ENCODE assay signal across 15 cellular contexts in the genomic region with DNA sequence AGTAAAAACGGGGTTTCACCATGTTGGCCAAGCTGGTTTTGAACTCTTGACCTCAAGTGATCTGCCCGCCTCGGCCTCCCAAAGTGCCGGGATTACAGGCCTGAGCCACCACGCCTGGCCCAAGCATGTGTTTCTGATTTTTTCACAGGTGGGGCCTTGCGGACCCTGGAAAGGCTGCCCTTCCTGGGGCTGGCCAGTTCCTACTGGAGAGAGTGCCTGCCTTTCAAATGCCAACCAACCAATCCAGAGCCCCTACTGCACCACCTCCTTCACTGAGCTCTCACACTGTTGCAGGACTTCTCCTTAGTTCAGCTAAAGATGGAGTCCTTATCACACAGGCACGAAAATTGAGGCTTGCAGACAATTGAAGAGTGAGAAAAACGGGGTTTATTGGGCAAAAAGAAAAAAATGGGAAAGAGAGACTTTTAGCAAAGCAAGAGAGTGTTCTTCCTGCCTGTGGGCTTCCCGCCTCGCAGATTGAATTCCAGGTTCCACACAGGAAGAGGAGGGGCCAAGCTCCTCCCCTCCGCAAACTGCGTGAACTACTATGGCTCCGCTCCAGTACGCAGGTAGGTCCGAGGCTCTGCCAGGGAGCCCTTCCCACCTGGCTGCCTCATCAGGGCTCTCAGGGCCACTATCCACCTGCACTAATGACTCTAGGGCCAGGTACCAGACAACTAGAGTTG. TPM values are rescaled to one million over a fixed set of nuclear protein-coding genes. Genes with fewer than 3 reads are reported as not detected.
A peak's percentile ranks its signal among the peaks of the same experiment; 100 is the strongest.
DNase-seq lines count a peak whose midpoint lies in the region; ATAC-seq and TF ChIP-seq lines count a peak whose summit lies in the region.
"Had no signal": no experiment of that assay in that cellular context is flagged by ENCODE, and none has a peak within 500 bp of the region (broad histone marks: within the 10 kb centered on the region; RNA-seq: fewer than 3 reads in every experiment).

No MANE protein-coding gene starts in this region.

- no peak overlapping the region for H3K4me3 Mint-ChIP-seq in endodermal cell
- H3K4me3 Mint-ChIP-seq: CD4-positive, CD25-positive, alpha-beta regulatory T cell had no signal

- H3K27ac ChIP-seq in endodermal cell (ENCODE audit: low read depth, low read length) (no peak overlapping the region), sigmoid colon (no peak overlapping the region)
- H3K27ac ChIP-seq: KMS-11 had no signal

- H3K27me3 Mint-ChIP-seq in endodermal cell (ENCODE audit: insufficient read depth) = peaks cover 4% of the 10 kb centered on the region

- TF ChIP-seq CTCF in endodermal cell (conservative IDR thresholded peaks at IDR 0.05) (no peak), sigmoid colon (IDR thresholded peaks at IDR 0.05) (no peak)

- ATAC-seq in HG03175 (IDR thresholded peaks at IDR 0.05; ENCODE audit: unreplicated experiment) = no peak

- H3K4me3 ChIP-seq in endodermal cell (ENCODE audit: low read length) = no peak overlapping the region
- no peak overlapping the region for H3K4me3 ChIP-seq in sigmoid colon
- H3K4me3 ChIP-seq: MG63 had no signal

- no peak overlapping the region for H3K27ac Mint-ChIP-seq in endodermal cell
- H3K27ac Mint-ChIP-seq: CD4-positive, CD25-positive, alpha-beta regulatory T cell had no signal

- H3K27me3 ChIP-seq in endodermal cell (ENCODE audit: control insufficient read depth, insufficient read depth, low read length, poor library complexity, severe bottlenecking) = no peaks in the 10 kb centered on the region
- no peaks in the 10 kb centered on the region for H3K27me3 ChIP-seq in sigmoid colon
- H3K27me3 ChIP-seq: MG63 had no signal

- intact Hi-C loops in sigmoid colon (cut with DNase I) = no loop called here

- 88 to 94% methylated on average over 12 to 15 of the region's 15 CpGs for WGBS in endodermal cell (ENCODE audit: insufficient coverage in 1 of 2, insufficient read length in 1 of 2), 2 experiments
- WGBS in sigmoid colon, 2 donors = 92 to 95% methylated on average over 15 of the region's 15 CpGs

- H3K36me3 Mint-ChIP-seq in endodermal cell (ENCODE audit: low read depth) = no peaks in the 10 kb centered on the region

- H3K9me3 ChIP-seq in ES-I3 (ENCODE audit: control insufficient read depth, insufficient read depth, low read length) (peaks cover 3% of the 10 kb centered on the region; the same call in 1 of the 2 replicates), endodermal cell (ENCODE audit: control insufficient read depth, low read length) (no peaks in the 10 kb centered on the region), sigmoid colon (no peaks in the 10 kb centered on the region)

- TF ChIP-seq EP300 in sigmoid colon (IDR thresholded peaks at IDR 0.05) = no peak

- H3K9ac ChIP-seq in ES-I3 (ENCODE audit: low read depth, low read length) (peak overlapping the region; percentile 18; the same call in 1 of the 2 replicates), endodermal cell (ENCODE audit: extremely low read depth, low read length, poor library complexity, severe bottlenecking) (no peak overlapping the region)
- H3K9ac ChIP-seq: KMS-11 had no signal

- H3K4me1 ChIP-seq in ES-I3 (ENCODE audit: insufficient read depth, low read length) (no peaks in the 10 kb centered on the region), endodermal cell (ENCODE audit: control insufficient read depth, insufficient read depth, low read length) (no peaks in the 10 kb centered on the region), sigmoid colon (no peaks in the 10 kb centered on the region)

- H3K9me3 Mint-ChIP-seq in endodermal cell = no peaks in the 10 kb centered on the region
- H3K9me3 Mint-ChIP-seq: CD4-positive, CD25-positive, alpha-beta regulatory T cell had no signal

- peaks cover 4% of the 10 kb centered on the region for H3K4me1 Mint-ChIP-seq in endodermal cell

- H3K36me3 ChIP-seq in ES-I3 (ENCODE audit: insufficient read depth, low read length) (no peaks in the 10 kb centered on the region), endodermal cell (ENCODE audit: control insufficient read depth, insufficient read depth, low read length) (no peaks in the 10 kb centered on the region), sigmoid colon (no peaks in the 10 kb centered on the region)
- H3K36me3 ChIP-seq: MG63 had no signal

- no peak for TF ChIP-seq POLR2A in sigmoid colon (IDR thresholded peaks at IDR 0.05)

- DNase-seq in NCI-H2029 (lab: John Stamatoyannopoulos, UW) (peak; percentile 94), endodermal cell (peak; percentile 52), sigmoid colon (peak; percentile 38), cortex of kidney (lab: John Stamatoyannopoulos, UW) (no peak)
- DNase-seq in central memory CD4-positive, alpha-beta T cell = no peak
- DNase-seq: CD4-positive, CD25-positive, alpha-beta regulatory T cell; MG63; NCI-H1105; NCI-H1694 treated with DMSO at 0.1 percent for 48 hours; NCI-H446; NCI-H774; SIG-M5 had no signal

RNA-seq across cellular contexts. Expression of a gene that starts 8.3 kb away (rescaled TPM):
- total RNA-seq in endodermal cell (10 to 100 TPM; 10.4 to 20.5 TPM), sigmoid colon (10 to 100 TPM in 3 of 4 donors, 1 to 10 TPM in 1; 8.1 to 21.3 (median 11.4) TPM)
- polyA plus RNA-seq in endodermal cell (2013, experiment 1 of 2) = 34.9 TPM
- polyA plus RNA-seq in endodermal cell (2013, experiment 2 of 2) = 26.8 TPM
- 100 to 1,000 TPM in 2 of 3 donors, 10 to 100 TPM in 1; 85.8 to 261 (median 169) TPM for polyA plus RNA-seq in sigmoid colon

RNA-seq across cellular contexts. Expression of a gene that starts 37.5 kb away (rescaled TPM):
- 100 to 1,000 TPM; 149 to 150 TPM for total RNA-seq in endodermal cell
- 146 TPM for polyA plus RNA-seq in endodermal cell (2013, experiment 1 of 2)
- 126 TPM for polyA plus RNA-seq in endodermal cell (2013, experiment 2 of 2)
- total RNA-seq in sigmoid colon = 100 to 1,000 TPM in 1 of 4 donors, 10 to 100 TPM in 3; 77.0 to 108 (median 92.1) TPM
- 10 to 100 TPM in 2 of 3 donors, 1 to 10 TPM in 1; 6.0 to 42.2 (median 11.4) TPM for polyA plus RNA-seq in sigmoid colon

Comparison
In these comparisons a context has a peak if more than half of its experiments do, and no peak if none do; other contexts are left out.
1. DNase-seq: peak in NCI-H2029 (single experiment), endodermal cell (single experiment) and sigmoid colon (single experiment); none in central memory CD4-positive, alpha-beta T cell (single experiment) and cortex of kidney (single experiment).